In genomic region chr15:42632100-42632675, GRCh38 we compare ENCODE assay signal across 22 cellular contexts.
"Had no signal": no experiment of that assay in that cellular context is flagged by ENCODE, and none has a peak within 500 bp of the region (broad histone marks: within the 10 kb centered on the region; RNA-seq: fewer than 3 reads in every experiment).

No MANE protein-coding gene starts in this region.

- H3K27me3 ChIP-seq: adrenal gland, ascending aorta, breast epithelium, colonic mucosa, dorsolateral prefrontal cortex, esophagus muscularis mucosa, neural progenitor cell, sigmoid colon, upper lobe of left lung had no signal

- H2AFZ ChIP-seq: neural progenitor cell had no signal

- H3K36me3 ChIP-seq: adrenal gland, breast epithelium, colonic mucosa, neural progenitor cell had no signal

- H3K4me3 ChIP-seq: adrenal gland, ascending aorta, breast epithelium, colonic mucosa, dorsolateral prefrontal cortex, esophagus muscularis mucosa, left ventricle myocardium inferior, neural progenitor cell, sigmoid colon, smooth muscle cell, upper lobe of left lung had no signal

- H3K9me3 ChIP-seq: adrenal gland, ascending aorta, breast epithelium, colonic mucosa, esophagus muscularis mucosa, left ventricle myocardium inferior, sigmoid colon, upper lobe of left lung had no signal

- DNase-seq: activated naive CD4-positive, alpha-beta T cell; activated T-cell treated with anti-CD3 and anti-CD28 coated beads, Interleukin-2, amount 50 U/mL, for 1 hour; adrenal gland; colonic mucosa; dorsolateral prefrontal cortex; effector memory CD8-positive, alpha-beta T cell; hypothalamus; left ventricle myocardium inferior; naive thymus-derived CD8-positive, alpha-beta T cell; sigmoid colon; stimulated activated CD4-positive, alpha-beta T cell treated with anti-CD3 and anti-CD28 coated beads, Interleukin-15, amount 100 ng/mL, for 24 hours; stimulated activated CD4-positive, alpha-beta T cell treated with anti-CD3 and anti-CD28 coated beads, Interleukin-2, amount 100 ng/mL, for 48 hours; stimulated activated CD8-positive, alpha-beta memory T cell treated with anti-CD3 and anti-CD28 coated beads, Interleukin-4, amount 100 ng/mL, for 48 hours; stimulated activated naive CD4-positive, alpha-beta T cell treated with Interleukin-2 at 50 U/mL for 16 hours; T1000; upper lobe of left lung had no signal

- H3K4me1 ChIP-seq: adrenal gland, ascending aorta, breast epithelium, colonic mucosa, left ventricle myocardium inferior, neural progenitor cell, upper lobe of left lung had no signal

- H3K4me2 ChIP-seq: neural progenitor cell, smooth muscle cell had no signal

- H3K9ac ChIP-seq: neural progenitor cell had no signal

- ATAC-seq: activated CD4-positive, CD25-positive, alpha-beta regulatory T cell treated with anti-CD3 and anti-CD28 coated beads, Interleukin-2, amount 50 U/mL, for 24 hours; effector memory CD8-positive, alpha-beta T cell; naive thymus-derived CD8-positive, alpha-beta T cell had no signal

- H3K27ac ChIP-seq: adrenal gland, ascending aorta, breast epithelium, colonic mucosa, dorsolateral prefrontal cortex, esophagus muscularis mucosa, left ventricle myocardium inferior, neural progenitor cell, sigmoid colon, upper lobe of left lung had no signal
